7 cellular contexts compared by ENCODE assay signal in genomic region chr2:45860136-45861106, GRCh38.
DNase-seq lines count a peak whose midpoint lies in the region; ATAC-seq and TF ChIP-seq lines count a peak whose summit lies in the region.

No MANE protein-coding gene starts in this region.

- H3K36me3 ChIP-seq in lung (ENCODE audit: control insufficient read depth in 2 of 2, insufficient read depth in 2 of 2, low read length in 2 of 2): no peaks in the 10 kb centered on the region

- H3K27ac ChIP-seq in lung (ENCODE audit: low read depth in 1 of 2, low read length in 1 of 2): peak overlapping the region in 1 of 2 donors; percentile 66
- peak overlapping the region; percentile 20 for H3K27ac ChIP-seq in temporal lobe (ENCODE audit: low read depth, low read length)

- no peaks in the 10 kb centered on the region for H3K36me3 Mint-ChIP-seq in glutamatergic neuron (ENCODE audit: unreplicated experiment)

- TF ChIP-seq CTCF in lung (IDR thresholded peaks at IDR 0.05; ENCODE audit: control extremely low read depth, extremely low read depth) (no peak), glutamatergic neuron (IDR thresholded peaks at IDR 0.05; ENCODE audit: partially characterized antibody, unreplicated experiment) (no peak)

- peaks cover 14% of the 10 kb centered on the region for H3K4me1 Mint-ChIP-seq in glutamatergic neuron (ENCODE audit: low read depth, unreplicated experiment)

- 5 to 7% methylated on average over 8 of the region's 8 CpGs for WGBS in lung, 2 donors

- no peak overlapping the region for H3K4me3 Mint-ChIP-seq in glutamatergic neuron (ENCODE audit: unreplicated experiment)

- H3K9me3 ChIP-seq in lung (ENCODE audit: control insufficient read depth in 2 of 2, insufficient read depth in 1 of 2, low read length in 1 of 2): no peaks in the 10 kb centered on the region

- no peak overlapping the region for H3K27ac Mint-ChIP-seq in glutamatergic neuron (ENCODE audit: unreplicated experiment)

- H3K27me3 ChIP-seq in lung (ENCODE audit: control insufficient read depth, insufficient read depth): no peaks in the 10 kb centered on the region

- peak; percentile 85 for ATAC-seq in lung (ENCODE audit: insufficient read depth, low FRiP score)

- H3K27me3 Mint-ChIP-seq in glutamatergic neuron (ENCODE audit: unreplicated experiment): peaks cover 2% of the 10 kb centered on the region

- peak; percentile 14 for DNase-seq in GM19238 (ENCODE audit: insufficient read length, low spot score)
- peak; percentile 70 for DNase-seq in OCI-M1 (lab: John Stamatoyannopoulos, UW)
- peak; percentile 2 for DNase-seq in central memory CD4-positive, alpha-beta T cell
- peak; percentile 50 for DNase-seq in lung (ENCODE audit: low spot score)
- no peak for DNase-seq in activated effector memory CD4-positive, alpha-beta T cell treated with anti-CD3 and anti-CD28 coated beads, Interleukin-2, amount 50 U/mL, for 16 hours
- no peak for DNase-seq in glutamatergic neuron

- H3K4me1 ChIP-seq in lung (ENCODE audit: control insufficient read depth in 2 of 2, insufficient read depth in 2 of 2, low read length in 2 of 2): peaks cover 5 to 13% of the 10 kb centered on the region in 2 donors

- H3K4me3 ChIP-seq in lung: no peak overlapping the region

- peaks cover 2% of the 10 kb centered on the region for H3K9me3 Mint-ChIP-seq in glutamatergic neuron (ENCODE audit: unreplicated experiment)

Comparison
In these comparisons a context has a peak if more than half of its experiments do, and no peak if none do; other contexts are left out.
1. DNase-seq: peak in GM19238 (single experiment), OCI-M1 (single experiment), central memory CD4-positive, alpha-beta T cell (single experiment) and lung (single experiment); none in activated effector memory CD4-positive, alpha-beta T cell treated with anti-CD3 and anti-CD28 coated beads, Interleukin-2, amount 50 U/mL, for 16 hours (single experiment) and glutamatergic neuron (single experiment).